Comparison of ENCODE assay signal across 1 cellular context in the genomic region with DNA sequence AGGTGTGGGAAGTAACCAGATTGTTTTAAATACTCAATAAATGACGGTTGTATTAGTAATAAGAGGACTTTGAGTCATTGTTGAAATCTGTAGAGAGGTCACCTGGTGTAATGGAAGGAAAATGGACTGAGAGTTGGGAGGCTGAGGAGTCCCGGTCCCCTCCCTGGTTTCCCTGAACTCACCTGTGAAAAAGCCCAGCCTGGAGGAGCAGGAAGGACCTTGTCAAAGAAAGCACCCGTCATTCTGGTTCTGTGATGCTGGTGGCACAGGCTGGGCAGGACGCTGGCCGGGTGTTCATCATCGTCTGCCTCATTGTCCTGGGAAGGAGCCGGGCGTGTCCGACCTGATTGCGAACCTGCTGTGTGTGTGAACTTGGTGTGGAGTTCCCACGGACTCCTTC.
TF ChIP-seq lines count a peak whose summit lies in the region.

No MANE protein-coding gene starts in this region.

TF ChIP-seq in IMR-90, 13 proteins besides CTCF, POLR2A, EP300 and RAD21:
- TF ChIP-seq SMC3 (IDR thresholded peaks at IDR 0.05; ENCODE audit: low read depth, low read length) = no peak
- TF ChIP-seq MAFK (IDR thresholded peaks at IDR 0.05; ENCODE audit: low read depth, low read length) = no peak
- TF ChIP-seq NFE2L2 (IDR thresholded peaks at IDR 0.05; ENCODE audit: low read depth, low read length) = no peak
- TF ChIP-seq MXI1 (IDR thresholded peaks at IDR 0.05; ENCODE audit: borderline replicate concordance, low read depth, low read length) = no peak
- no peak for TF ChIP-seq FOS (IDR thresholded peaks at IDR 0.05; ENCODE audit: low read depth, low read length)
- no peak for TF ChIP-seq CHD1 (IDR thresholded peaks at IDR 0.05; ENCODE audit: low read depth, low read length)
- no peak for TF ChIP-seq CEBPB (IDR thresholded peaks at IDR 0.05; ENCODE audit: low read depth, low read length)
- TF ChIP-seq, protein P1, sequence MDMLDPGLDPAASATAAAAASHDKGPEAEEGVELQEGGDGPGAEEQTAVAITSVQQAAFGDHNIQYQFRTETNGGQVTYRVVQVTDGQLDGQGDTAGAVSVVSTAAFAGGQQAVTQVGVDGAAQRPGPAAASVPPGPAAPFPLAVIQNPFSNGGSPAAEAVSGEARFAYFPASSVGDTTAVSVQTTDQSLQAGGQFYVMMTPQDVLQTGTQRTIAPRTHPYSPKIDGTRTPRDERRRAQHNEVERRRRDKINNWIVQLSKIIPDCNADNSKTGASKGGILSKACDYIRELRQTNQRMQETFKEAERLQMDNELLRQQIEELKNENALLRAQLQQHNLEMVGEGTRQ (IDR thresholded peaks at IDR 0.05; ENCODE audit: low read depth, low read length) = no peak
- TF ChIP-seq BHLHE40 (IDR thresholded peaks at IDR 0.05; ENCODE audit: low read depth, low read length) = no peak
- TF ChIP-seq RCOR1 (IDR thresholded peaks at IDR 0.05; ENCODE audit: insufficient replicate concordance, low read length) = no peak
- no peak for TF ChIP-seq RFX5 (IDR thresholded peaks at IDR 0.05; ENCODE audit: low read depth, low read length)
- no peak for TF ChIP-seq MAZ (IDR thresholded peaks at IDR 0.05; ENCODE audit: borderline replicate concordance, low read depth, low read length)
- TF ChIP-seq, protein P2, sequence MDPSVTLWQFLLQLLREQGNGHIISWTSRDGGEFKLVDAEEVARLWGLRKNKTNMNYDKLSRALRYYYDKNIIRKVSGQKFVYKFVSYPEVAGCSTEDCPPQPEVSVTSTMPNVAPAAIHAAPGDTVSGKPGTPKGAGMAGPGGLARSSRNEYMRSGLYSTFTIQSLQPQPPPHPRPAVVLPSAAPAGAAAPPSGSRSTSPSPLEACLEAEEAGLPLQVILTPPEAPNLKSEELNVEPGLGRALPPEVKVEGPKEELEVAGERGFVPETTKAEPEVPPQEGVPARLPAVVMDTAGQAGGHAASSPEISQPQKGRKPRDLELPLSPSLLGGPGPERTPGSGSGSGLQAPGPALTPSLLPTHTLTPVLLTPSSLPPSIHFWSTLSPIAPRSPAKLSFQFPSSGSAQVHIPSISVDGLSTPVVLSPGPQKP (IDR thresholded peaks at IDR 0.05; ENCODE audit: borderline replicate concordance, low read depth, low read length) = no peak
